ENCODE assay signal across 24 cellular contexts in the genomic region with DNA sequence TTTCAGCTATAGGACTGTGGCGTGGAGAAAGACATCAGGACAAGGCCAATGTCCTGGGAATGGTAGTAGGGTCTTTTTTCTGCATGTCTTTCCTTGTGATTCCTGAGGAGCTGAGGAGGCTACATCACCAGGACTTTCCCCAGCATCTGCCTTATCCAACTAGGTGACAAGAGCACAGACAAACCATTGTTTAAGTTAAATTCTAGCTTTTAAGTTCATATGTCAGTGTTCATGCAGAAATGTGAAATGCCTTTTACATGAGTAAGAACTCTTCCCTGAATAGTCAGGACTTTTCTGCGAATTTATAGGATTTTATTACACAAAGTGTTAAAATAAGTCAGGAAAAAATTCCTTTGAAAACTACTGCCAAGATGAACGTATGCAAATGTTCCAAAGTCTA.
"Had no signal": no experiment of that assay in that cellular context is flagged by ENCODE, and none has a peak within 500 bp of the region (broad histone marks: within the 10 kb centered on the region; RNA-seq: fewer than 3 reads in every experiment).

No MANE protein-coding gene starts in this region.

- H3K27ac ChIP-seq: neural progenitor cell, ovary, parathyroid adenoma, psoas muscle, right lobe of liver, sigmoid colon, stomach, thoracic aorta, thyroid gland, tibial nerve, upper lobe of left lung, vagina had no signal

- H3K36me3 ChIP-seq: neural progenitor cell, ovary, right lobe of liver, sigmoid colon, stomach, thoracic aorta, thyroid gland, tibial nerve, upper lobe of left lung, vagina had no signal

- H3K4me3 ChIP-seq: neural progenitor cell, ovary, psoas muscle, right lobe of liver, sigmoid colon, stomach, thoracic aorta, thyroid gland, tibial nerve, upper lobe of left lung, vagina had no signal

- DNase-seq: occipital lobe; ovary; posterior cingulate gyrus; psoas muscle; right cardiac atrium; right lobe of liver; sigmoid colon; small intestine; stimulated activated CD4-positive, alpha-beta T cell treated with anti-CD3 and anti-CD28 coated beads, Interleukin-15, amount 100 ng/mL, for 24 hours; stimulated activated CD4-positive, alpha-beta T cell treated with anti-CD3 and anti-CD28 coated beads, Interleukin-2, amount 100 ng/mL, for 24 hours; stimulated activated CD4-positive, alpha-beta T cell treated with anti-CD3 and anti-CD28 coated beads, Interleukin-2, amount 100 ng/mL, for 48 hours; stimulated activated CD4-positive, alpha-beta T cell treated with anti-CD3 and anti-CD28 coated beads, Interleukin-4, amount 100 ng/mL, for 24 hours; stimulated activated naive B cell treated with anti-CD40 and anti-IgM and Interleukin-4, amounts not matched to agents 10 μg/mL and 1 μg/mL and 100 μg/mL, for 72 hours; stimulated activated naive CD4-positive, alpha-beta T cell treated with Interleukin-2 at 50 U/mL for 16 hours; stomach; thyroid gland; trophoblast cell; upper lobe of left lung had no signal

- ATAC-seq: psoas muscle; right cardiac atrium; right lobe of liver; stimulated activated effector memory CD8-positive, alpha-beta T cell treated with anti-CD3 and anti-CD28 coated beads, Interleukin-12 subunit alpha, Interleukin-12 subunit beta, amount 100 ng/mL, for 72 hours; stimulated activated naive B cell treated with anti-CD40 and anti-IgM and Interleukin-4, amounts not matched to agents 10 μg/mL and 1 μg/mL and 100 μg/mL, for 72 hours had no signal

- H3K4me1 ChIP-seq: neural progenitor cell, parathyroid adenoma, psoas muscle, right lobe of liver, thyroid gland, tibial nerve, vagina had no signal

- H3K27me3 ChIP-seq: neural progenitor cell, ovary, right lobe of liver, sigmoid colon, stomach, thyroid gland, tibial nerve, upper lobe of left lung, vagina had no signal

- H3K9me3 ChIP-seq: ovary, psoas muscle, right lobe of liver, sigmoid colon, stomach, thoracic aorta, thyroid gland, tibial nerve, upper lobe of left lung, vagina had no signal
